ENCODE assay signal across 8 cellular contexts in genomic region chr10:484441-484924, GRCh38.
DNase-seq lines count a peak whose midpoint lies in the region; ATAC-seq and TF ChIP-seq lines count a peak whose summit lies in the region.

No MANE protein-coding gene starts in this region.

- H3K36me3 Mint-ChIP-seq in activated T-cell treated with anti-CD3 and anti-CD28 coated beads, Interleukin-2, amount 50 U/mL, for 72 hours (ENCODE audit: insufficient read depth in 2 of 2), result no peaks in the 10 kb centered on the region
- H3K36me3 Mint-ChIP-seq in nephron progenitor cell (ENCODE audit: low read depth), result peaks cover 30% of the 10 kb centered on the region

- no peak overlapping the region for H2BK15ac ChIP-seq in IMR-90 (ENCODE audit: low read depth, low read length)

- no peak overlapping the region for H2AK9ac ChIP-seq in IMR-90 (replicated peaks; ENCODE audit: low read depth, low read length, poor library complexity)

- ATAC-seq in GM19351 (IDR thresholded peaks at IDR 0.05; ENCODE audit: unreplicated experiment) (peak; percentile 74), IMR-90 (ENCODE audit: low read depth) (peak; percentile 56; the same call in 1 of the 2 replicates), sciatic nerve (peak; percentile 55), HG03457 (IDR thresholded peaks at IDR 0.05; ENCODE audit: unreplicated experiment) (no peak)
- peak; percentile 61 to 76 for ATAC-seq in activated T-cell treated with anti-CD3 and anti-CD28 coated beads, Interleukin-2, amount 50 U/mL, for 72 hours (replicated peaks in 1 of 2)

- no peak for TF ChIP-seq RAD21 in IMR-90 (IDR thresholded peaks at IDR 0.05; ENCODE audit: low read length)

- H2BK120ac ChIP-seq in IMR-90 (ENCODE audit: low read depth, low read length), result no peak overlapping the region

- peaks cover 38 to 79% of the 10 kb centered on the region in 2 experiments for H3K79me1 ChIP-seq in IMR-90 (ENCODE audit: low read depth in 1 of 2, low read length in 2 of 2)

- no peak for TF ChIP-seq POLR2A in IMR-90 (IDR thresholded peaks at IDR 0.05; ENCODE audit: low read depth, low read length)

- H3K27me3 ChIP-seq in IMR-90 (ENCODE audit: control insufficient read depth, insufficient read depth, low read length) (no peaks in the 10 kb centered on the region), Karpas-422 (ENCODE audit: low read length) (no peaks in the 10 kb centered on the region)

- no peaks in the 10 kb centered on the region for H3K9me2 ChIP-seq in Karpas-422 (replicated peaks; ENCODE audit: insufficient read depth, low read length)

- in situ Hi-C loops in IMR-90 (cut with MboI; ENCODE audit: low sequenced_read_pairs), result no loop called here

- H3K18ac ChIP-seq in IMR-90 (ENCODE audit: low read depth, low read length), result no peak overlapping the region

- no peak overlapping the region for H3K56ac ChIP-seq in IMR-90 (ENCODE audit: extremely low read depth, insufficient read depth, low read length)

- H3K9me1 ChIP-seq in IMR-90 (ENCODE audit: insufficient read depth, low read length), result peaks cover 25% of the 10 kb centered on the region

- intact Hi-C loops in IMR-90 (cut with micrococcal nuclease) (no loop called here), sciatic nerve (cut with DNase I) (no loop called here)

- BruUV-seq in IMR-90 (replicated peaks; lab: Mats Ljungman, UMichigan), result no TSS peak

- no peak overlapping the region for H2AK5ac ChIP-seq in IMR-90 (ENCODE audit: low read depth, low read length)

- DNase-seq in IMR-90, result peak; percentile 16
- DNase-seq in activated T-cell treated with anti-CD3 and anti-CD28 coated beads, Interleukin-2, amount 50 U/mL, for 72 hours, result peak; percentile 17 to 47
- DNase-seq in glomerular visceral epithelial cell (ENCODE audit: extremely low spot score), result peak; percentile 40
- DNase-seq in sciatic nerve (ENCODE audit: low spot score), result no peak
- DNase-seq in nephron progenitor cell, result no peak
- DNase-seq in Karpas-422, result no peak

- H3K4ac ChIP-seq in IMR-90 (ENCODE audit: low read depth, low read length), result no peak overlapping the region

- H3K4me3 ChIP-seq in IMR-90 (ENCODE audit: insufficient read depth, low read depth, low read length) (peak overlapping the region; percentile 37), Karpas-422 (ENCODE audit: low read length) (no peak overlapping the region)

- peaks cover 24% of the 10 kb centered on the region for H3K36me3 ChIP-seq in IMR-90 (ENCODE audit: control insufficient read depth, insufficient read depth, low read length)
- no peaks in the 10 kb centered on the region for H3K36me3 ChIP-seq in Karpas-422 (ENCODE audit: insufficient read depth, low read length)

- H3K9ac ChIP-seq in IMR-90 (ENCODE audit: low read depth, low read length) (peak overlapping the region; percentile 57; the same call in 1 of the 2 replicates), Karpas-422 (ENCODE audit: low read length) (no peak overlapping the region)

- no peak overlapping the region for H3K23ac ChIP-seq in IMR-90 (ENCODE audit: low read depth, low read length)

- H3K4me2 ChIP-seq in IMR-90 (ENCODE audit: low read depth, low read length) (peak overlapping the region; percentile 82), Karpas-422 (ENCODE audit: low read depth, low read length, poor library complexity, severe bottlenecking) (no peak overlapping the region)

- peak overlapping the region; percentile 77 to 83 for H3K4me3 Mint-ChIP-seq in activated T-cell treated with anti-CD3 and anti-CD28 coated beads, Interleukin-2, amount 50 U/mL, for 72 hours
- no peak overlapping the region for H3K4me3 Mint-ChIP-seq in nephron progenitor cell

- no peak overlapping the region for H2BK20ac ChIP-seq in IMR-90 (ENCODE audit: low read depth, low read length)

- peaks cover 7% of the 10 kb centered on the region for H3K4me1 Mint-ChIP-seq in activated T-cell treated with anti-CD3 and anti-CD28 coated beads, Interleukin-2, amount 50 U/mL, for 72 hours (ENCODE audit: low read depth)
- peaks cover 38% of the 10 kb centered on the region for H3K4me1 Mint-ChIP-seq in nephron progenitor cell

- H3K27ac ChIP-seq in IMR-90 (ENCODE audit: insufficient read depth, low read length) (peak overlapping the region; percentile 58; the same call in 1 of the 2 replicates), Karpas-422 (ENCODE audit: low read length) (no peak overlapping the region)

- 77% methylated on average over 6 of the region's 24 CpGs; no CpG with 5 or more reads in 1 of the 2 experiments for WGBS in IMR-90 (ENCODE audit: extremely low coverage in 2 of 2, insufficient read length in 1 of 2), 2 experiments

- no peaks in the 10 kb centered on the region for H3K27me3 Mint-ChIP-seq in activated T-cell treated with anti-CD3 and anti-CD28 coated beads, Interleukin-2, amount 50 U/mL, for 72 hours (ENCODE audit: low read depth)
- H3K27me3 Mint-ChIP-seq in nephron progenitor cell (ENCODE audit: low read depth, poor library complexity), result no peaks in the 10 kb centered on the region

- H3K14ac ChIP-seq in IMR-90 (replicated peaks; ENCODE audit: low read depth, low read length), result no peak overlapping the region

- peaks cover 2% of the 10 kb centered on the region; the same call in 1 of the 2 replicates for H3K4me1 ChIP-seq in IMR-90 (ENCODE audit: control insufficient read depth, insufficient read depth, low read length)
- no peaks in the 10 kb centered on the region for H3K4me1 ChIP-seq in Karpas-422 (ENCODE audit: low read length)

- H4K91ac ChIP-seq in IMR-90 (ENCODE audit: insufficient read depth, low read depth, low read length), result no peak overlapping the region

- H3K79me2 ChIP-seq in Karpas-422 (ENCODE audit: low read length), result no peaks in the 10 kb centered on the region

- no peak overlapping the region for H2BK5ac ChIP-seq in IMR-90 (ENCODE audit: low read depth, low read length, poor library complexity, severe bottlenecking)

- no peaks in the 10 kb centered on the region for H3K9me3 Mint-ChIP-seq in activated T-cell treated with anti-CD3 and anti-CD28 coated beads, Interleukin-2, amount 50 U/mL, for 72 hours
- peaks cover 2% of the 10 kb centered on the region for H3K9me3 Mint-ChIP-seq in nephron progenitor cell

- H2AFZ ChIP-seq in IMR-90 (replicated peaks; ENCODE audit: low read length, poor library complexity) (no peak overlapping the region), Karpas-422 (ENCODE audit: low read length) (no peak overlapping the region)

- H3K9me3 ChIP-seq in IMR-90 (ENCODE audit: control insufficient read depth, insufficient read depth, low read length) (no peaks in the 10 kb centered on the region), Karpas-422 (ENCODE audit: low read length) (no peaks in the 10 kb centered on the region)

- TF ChIP-seq CTCF in IMR-90 (conservative IDR thresholded peaks at IDR 0.05; ENCODE audit: low read depth, low read length), result no peak
- no peak for TF ChIP-seq CTCF in nephron progenitor cell (IDR thresholded peaks at IDR 0.05)

- H4K20me1 ChIP-seq in IMR-90 (ENCODE audit: insufficient read depth, low read length) (peaks cover 64% of the 10 kb centered on the region), Karpas-422 (ENCODE audit: insufficient read depth, low read depth, low read length) (no peaks in the 10 kb centered on the region)

- peak overlapping the region; percentile 97 for H3K27ac Mint-ChIP-seq in activated T-cell treated with anti-CD3 and anti-CD28 coated beads, Interleukin-2, amount 50 U/mL, for 72 hours
- H3K27ac Mint-ChIP-seq in nephron progenitor cell, result no peak overlapping the region

- dilution Hi-C loops in IMR-90 (cut with HindIII; ENCODE audit: low sequenced_read_pairs, unreplicated experiment), result no loop called here

- no peak overlapping the region for H4K8ac ChIP-seq in IMR-90 (ENCODE audit: low read depth in 2 of 2, low read length in 2 of 2)

- CTCF ChIA-PET in IMR-90 (lab: Yijun Ruan, JAX), result no interaction called here

- 0 out of 2 replicates have a peak overlapping the region, but pooled peaks have one; percentile 50 for H4K5ac ChIP-seq in IMR-90 (ENCODE audit: low read depth, low read length)

- POLR2A ChIA-PET in IMR-90 (lab: Charles Lee; ENCODE audit: unreplicated experiment), result interaction anchor here (0.6 kb wide), 1 partner anchor 197 kb away, joined by 3 read pairs; no protein-coding TSS in a partner anchor

TF ChIP-seq in IMR-90, 13 proteins besides CTCF, POLR2A, EP300 and RAD21:
- no peak for TF ChIP-seq ELK1 (IDR thresholded peaks at IDR 0.05; ENCODE audit: borderline replicate concordance, low read depth, low read length)
- TF ChIP-seq CHD1 (IDR thresholded peaks at IDR 0.05; ENCODE audit: low read depth, low read length), result no peak
- no peak for TF ChIP-seq RCOR1 (IDR thresholded peaks at IDR 0.05; ENCODE audit: insufficient replicate concordance, low read length)
- no peak for TF ChIP-seq SMC3 (IDR thresholded peaks at IDR 0.05; ENCODE audit: low read depth, low read length)
- TF ChIP-seq MXI1 (IDR thresholded peaks at IDR 0.05; ENCODE audit: borderline replicate concordance, low read depth, low read length), result no peak
- TF ChIP-seq FOS (IDR thresholded peaks at IDR 0.05; ENCODE audit: low read depth, low read length), result no peak
- no peak for TF ChIP-seq MAZ (IDR thresholded peaks at IDR 0.05; ENCODE audit: borderline replicate concordance, low read depth, low read length)
- no peak for TF ChIP-seq CEBPB (IDR thresholded peaks at IDR 0.05; ENCODE audit: low read depth, low read length)
- TF ChIP-seq NFE2L2 (IDR thresholded peaks at IDR 0.05; ENCODE audit: low read depth, low read length), result no peak
- TF ChIP-seq RFX5 (IDR thresholded peaks at IDR 0.05; ENCODE audit: low read depth, low read length), result no peak
- TF ChIP-seq BHLHE40 (IDR thresholded peaks at IDR 0.05; ENCODE audit: low read depth, low read length), result no peak
- no peak for TF ChIP-seq USF2 (IDR thresholded peaks at IDR 0.05; ENCODE audit: low read depth, low read length)
- TF ChIP-seq MAFK (IDR thresholded peaks at IDR 0.05; ENCODE audit: low read depth, low read length), result no peak

Comparison
In these comparisons a context has a peak if more than half of its experiments do, and no peak if none do; other contexts are left out.
1. DNase-seq: peak in IMR-90 (single experiment), activated T-cell treated with anti-CD3 and anti-CD28 coated beads, Interleukin-2, amount 50 U/mL, for 72 hours (2 of 2) and glomerular visceral epithelial cell (single experiment); none in sciatic nerve (single experiment), nephron progenitor cell (single experiment) and Karpas-422 (single experiment).